In the genomic region with DNA sequence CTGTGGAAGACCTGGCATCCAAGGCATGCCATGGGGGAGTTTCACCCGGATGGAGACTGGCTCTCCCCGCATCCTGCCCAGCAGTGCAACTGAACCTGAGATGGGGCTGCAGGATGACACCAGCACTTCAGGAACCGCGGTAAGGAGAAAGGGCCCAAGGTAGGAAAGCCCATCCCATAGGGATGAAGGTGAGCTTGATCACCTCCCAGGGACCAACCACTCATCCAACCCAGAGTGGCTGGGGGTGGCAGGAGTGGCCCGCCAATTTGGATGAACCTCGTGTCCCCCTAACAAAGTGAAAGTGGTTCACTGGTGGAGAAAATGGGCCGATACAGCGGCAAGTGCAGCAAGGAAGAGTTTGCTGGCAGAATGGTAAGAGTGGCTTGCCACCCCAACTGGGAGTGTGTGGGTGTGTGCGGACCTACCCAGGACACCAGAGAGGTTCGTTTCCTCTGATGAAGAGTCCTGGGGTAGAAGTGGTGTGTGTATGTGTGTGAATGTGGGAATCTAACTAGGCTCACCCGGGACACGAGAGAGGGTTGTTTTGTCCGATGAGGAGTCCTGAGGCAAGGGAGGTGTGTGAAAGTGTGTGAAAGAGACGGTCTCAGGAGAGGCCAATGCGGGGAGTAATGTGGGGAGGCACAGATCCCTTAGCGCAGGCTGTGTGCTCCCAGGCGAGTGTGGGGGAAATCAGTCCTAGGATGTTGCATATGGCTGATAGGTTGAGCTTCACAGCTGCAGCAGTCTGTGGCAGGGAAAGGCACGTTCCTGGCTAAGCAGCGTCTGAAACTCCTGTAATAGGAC, we compare ENCODE assay signal across 1 cellular context.
TF ChIP-seq lines count a peak whose summit lies in the region.

No MANE protein-coding gene starts in this region.

TF ChIP-seq in GM12878, 131 proteins besides CTCF, POLR2A, EP300 and RAD21:
- 0 out of 2 replicates have a peak, but pooled peaks have one; percentile 19 for TF ChIP-seq GATAD2B (conservative IDR thresholded peaks at IDR 0.05; ENCODE audit: low read depth)
- TF ChIP-seq HDGF (IDR thresholded peaks at IDR 0.05), result no peak
- TF ChIP-seq BHLHE40 (IDR thresholded peaks at IDR 0.05; ENCODE audit: borderline replicate concordance in 1 of 2, low read depth in 2 of 2, low read length in 1 of 2), result 0 out of 4 replicates have a peak, but pooled peaks of 1 of the 2 experiments have one; percentile 6
